1 cellular context compared by ENCODE assay signal in genomic region chr5:179697543-179697942, GRCh38.
TF ChIP-seq lines count a peak whose summit lies in the region.

No MANE protein-coding gene starts in this region.

TF ChIP-seq in GM12878, 131 proteins besides CTCF, POLR2A, EP300 and RAD21:
- TF ChIP-seq MLLT1 (IDR thresholded peaks at IDR 0.05) = peak; percentile 95
- TF ChIP-seq ZBTB40 (IDR thresholded peaks at IDR 0.05; ENCODE audit: borderline replicate concordance) = 0 out of 2 replicates have a peak, but pooled peaks have one; percentile 37
